ENCODE assay signal across 8 cellular contexts in genomic region chr6:106609699-106610098, GRCh38. TPM values are rescaled to one million over a fixed set of nuclear protein-coding genes. Genes with fewer than 3 reads are reported as not detected.
A peak's percentile ranks its signal among the peaks of the same experiment; 100 is the strongest.
DNase-seq lines count a peak whose midpoint lies in the region; ATAC-seq and TF ChIP-seq lines count a peak whose summit lies in the region.

No MANE protein-coding gene starts in this region.

- H3K9me3 ChIP-seq in smooth muscle cell (replicated peaks; ENCODE audit: low read depth) (no peaks in the 10 kb centered on the region), neuronal stem cell (replicated peaks in 1 of 2; ENCODE audit: control insufficient read depth in 2 of 2, insufficient read depth in 1 of 2, low read depth in 1 of 2, low read length in 2 of 2) (no peaks in the 10 kb centered on the region)

- H3K9ac ChIP-seq in smooth muscle cell (ENCODE audit: low read depth), result no peak overlapping the region
- no peak overlapping the region for H3K9ac ChIP-seq in neuronal stem cell (ENCODE audit: low read depth, low read length, poor library complexity)

- TF ChIP-seq CTCF in 22Rv1 (IDR thresholded peaks at IDR 0.05), result peak; percentile 35
- TF ChIP-seq CTCF in GM12873 (IDR thresholded peaks at IDR 0.05; ENCODE audit: insufficient read depth, low read depth, low read length, missing control alignments), result peak; percentile 57
- TF ChIP-seq CTCF in smooth muscle cell (IDR thresholded peaks at IDR 0.05; ENCODE audit: borderline replicate concordance, insufficient read depth, poor library complexity, severe bottlenecking), result peak; percentile 18

- DNase-seq in NCI-H226 (peak; percentile 16), dermis blood vessel endothelial cell (peak; percentile 30), smooth muscle cell (lab: John Stamatoyannopoulos, UW; ENCODE audit: unreplicated experiment) (no peak), neuronal stem cell (ENCODE audit: low spot score) (no peak), T-helper 9 cell (no peak)

- no peak overlapping the region for H4K8ac ChIP-seq in neuronal stem cell (ENCODE audit: low read depth, low read length)

- no peak overlapping the region for H3K23ac ChIP-seq in neuronal stem cell (ENCODE audit: low read depth, low read length, poor library complexity)

- no peak for TF ChIP-seq POLR2A in GM18505 (IDR thresholded peaks at IDR 0.05; ENCODE audit: borderline replicate concordance, extremely low read depth, insufficient read depth, insufficient read length)

- H4K20me1 ChIP-seq in smooth muscle cell (ENCODE audit: low read depth), result no peaks in the 10 kb centered on the region

- H3K79me2 ChIP-seq in smooth muscle cell (ENCODE audit: low read depth), result no peaks in the 10 kb centered on the region

- ATAC-seq in GM18505 (IDR thresholded peaks at IDR 0.05; ENCODE audit: unreplicated experiment), result no peak

- H3K4me3 ChIP-seq in smooth muscle cell (no peak overlapping the region), neuronal stem cell (ENCODE audit: low read length in 2 of 2) (no peak overlapping the region)

- no peak overlapping the region for H2AK5ac ChIP-seq in neuronal stem cell (ENCODE audit: low read depth, low read length)

- H2AFZ ChIP-seq in smooth muscle cell (ENCODE audit: low read depth) (no peak overlapping the region), neuronal stem cell (ENCODE audit: low read length) (no peak overlapping the region)

- H3F3A ChIP-seq in smooth muscle cell (ENCODE audit: low read depth), result no peaks in the 10 kb centered on the region

- WGBS in smooth muscle cell (ENCODE audit: low lambda C conversion rate), result 77% methylated on average over 6 of the region's 6 CpGs
- no CpG with 5 or more reads among the region's 6 CpGs for WGBS in neuronal stem cell (ENCODE audit: extremely low coverage in 2 of 2, insufficient read length in 2 of 2, insufficient replicate concordance in 1 of 2), 2 donors

- H2BK15ac ChIP-seq in neuronal stem cell (ENCODE audit: low read length), result no peak overlapping the region

- H3K36me3 ChIP-seq in smooth muscle cell (ENCODE audit: low read depth) (no peaks in the 10 kb centered on the region), neuronal stem cell (replicated peaks in 1 of 2; ENCODE audit: control insufficient read depth in 2 of 2, insufficient read depth in 2 of 2, low read length in 2 of 2) (peaks cover 0 to 2% of the 10 kb centered on the region in 2 donors)

- H3K4me1 ChIP-seq in smooth muscle cell (ENCODE audit: low read depth) (no peaks in the 10 kb centered on the region), neuronal stem cell (ENCODE audit: control insufficient read depth in 2 of 2, insufficient read depth in 1 of 2, low read depth in 1 of 2, low read length in 2 of 2) (no peaks in the 10 kb centered on the region)

- no peak overlapping the region for H4K91ac ChIP-seq in neuronal stem cell (ENCODE audit: low read depth, low read length, poor library complexity)

- H3K18ac ChIP-seq in neuronal stem cell (ENCODE audit: low read length), result no peak overlapping the region

- no peak overlapping the region for H3K27ac ChIP-seq in 22Rv1
- H3K27ac ChIP-seq in smooth muscle cell (ENCODE audit: low read depth), result no peak overlapping the region
- no peak overlapping the region for H3K27ac ChIP-seq in neuronal stem cell (replicated peaks; ENCODE audit: low read length)

- no peak overlapping the region for H3K14ac ChIP-seq in neuronal stem cell (ENCODE audit: low read length)

- H3K4ac ChIP-seq in neuronal stem cell (ENCODE audit: low read length), result no peak overlapping the region

- H2BK120ac ChIP-seq in neuronal stem cell (ENCODE audit: low read depth, low read length), result no peak overlapping the region

- no peak overlapping the region for H3K4me2 ChIP-seq in smooth muscle cell
- H3K4me2 ChIP-seq in neuronal stem cell (ENCODE audit: insufficient read depth, low read length, poor library complexity, severe bottlenecking), result no peak overlapping the region

- H3K27me3 ChIP-seq in smooth muscle cell (ENCODE audit: low read depth) (no peaks in the 10 kb centered on the region), neuronal stem cell (ENCODE audit: control insufficient read depth in 3 of 3, insufficient read depth in 3 of 3, low read depth in 1 of 3, low read length in 3 of 3) (peaks cover 0 to 2% (median 0%) of the 10 kb centered on the region in 3 experiments)

- H2BK12ac ChIP-seq in neuronal stem cell (ENCODE audit: low read length), result no peak overlapping the region

- no peak overlapping the region for H2BK5ac ChIP-seq in neuronal stem cell (ENCODE audit: low read length)

- peaks cover 2% of the 10 kb centered on the region for H3K79me1 ChIP-seq in neuronal stem cell (ENCODE audit: low read depth, low read length)

RNA-seq across cellular contexts. Expression of gene RTN4IP1, which starts 19.6 kb away (rescaled TPM):
- total RNA-seq in dermis blood vessel endothelial cell, result 5.4 and 6.2 TPM in 2 replicates
- 7.4 and 8.2 TPM in 2 replicates for total RNA-seq in smooth muscle cell
- 5.7 and 6.2 TPM in 2 replicates for polyA plus RNA-seq in smooth muscle cell
- 7.8 TPM for polyA plus RNA-seq in neuronal stem cell (2013, experiment 1 of 2)
- 8.4 TPM for polyA plus RNA-seq in neuronal stem cell (2013, experiment 2 of 2)

RNA-seq across cellular contexts. Expression of gene QRSL1, which starts 19.7 kb away (rescaled TPM):
- total RNA-seq in dermis blood vessel endothelial cell, result 8.3 and 12.6 TPM in 2 replicates
- 8.9 and 9.3 TPM in 2 replicates for total RNA-seq in smooth muscle cell
- 7.4 and 10.4 TPM in 2 replicates for polyA plus RNA-seq in smooth muscle cell
- 9.1 TPM for polyA plus RNA-seq in neuronal stem cell (2013, experiment 1 of 2)
- 9.5 TPM for polyA plus RNA-seq in neuronal stem cell (2013, experiment 2 of 2)

Comparison
In these comparisons a context has a peak if more than half of its experiments do, and no peak if none do; other contexts are left out.
1. DNase-seq: peak in NCI-H226 (single experiment) and dermis blood vessel endothelial cell (single experiment); none in smooth muscle cell (single experiment), neuronal stem cell (single experiment) and T-helper 9 cell (single experiment).
2. Peak in every context shown above with its lines, with median percentiles within 50 percentile points of each other: CTCF ChIP-seq.